Comparison of ENCODE assay signal across 9 cellular contexts in the genomic region with DNA sequence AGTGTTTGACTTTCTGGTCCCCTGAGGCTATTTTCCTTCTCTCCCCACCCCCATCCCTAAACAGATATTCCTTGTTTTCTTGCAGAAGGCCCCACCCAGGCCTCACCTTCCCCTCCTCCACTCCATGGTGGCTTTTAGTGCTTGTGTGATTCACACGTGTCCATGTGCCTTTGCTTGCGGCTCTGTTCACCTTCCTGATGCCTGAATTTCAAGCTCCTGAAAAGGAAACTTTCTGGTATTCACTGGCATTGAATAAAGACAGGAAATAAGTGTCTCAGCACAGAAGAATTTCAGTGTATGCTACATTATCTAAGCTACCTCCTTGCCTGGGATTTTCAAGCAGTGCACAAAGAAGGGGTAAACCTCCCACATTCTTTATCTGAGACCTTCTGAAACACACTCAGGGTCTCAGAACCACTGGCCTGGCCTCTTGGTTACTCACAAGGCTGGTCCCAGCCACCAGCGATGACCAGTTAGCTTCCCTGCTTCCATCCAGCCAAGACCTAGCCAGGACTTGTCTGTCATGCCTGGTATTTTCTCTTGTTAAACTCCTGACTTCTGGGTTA. TPM values are rescaled to one million over a fixed set of nuclear protein-coding genes. Genes with fewer than 3 reads are reported as not detected.
A peak's percentile ranks its signal among the peaks of the same experiment; 100 is the strongest.
DNase-seq lines count a peak whose midpoint lies in the region; ATAC-seq, FAIRE-seq and TF ChIP-seq lines count a peak whose summit lies in the region.
"Had no signal": no experiment of that assay in that cellular context is flagged by ENCODE, and none has a peak within 500 bp of the region (broad histone marks: within the 10 kb centered on the region; RNA-seq: fewer than 3 reads in every experiment).

No MANE protein-coding gene starts in this region.

- no peak for TF ChIP-seq CTCF in SK-N-SH (IDR thresholded peaks at IDR 0.05)
- TF ChIP-seq CTCF in foreskin fibroblast (IDR thresholded peaks at IDR 0.05; ENCODE audit: low read depth, low read length) = no peak

- ATAC-seq in sciatic nerve (peak; percentile 49), HG03439 (IDR thresholded peaks at IDR 0.05; ENCODE audit: unreplicated experiment) (no peak), HG02763 (IDR thresholded peaks at IDR 0.05; ENCODE audit: unreplicated experiment) (no peak)
- ATAC-seq: activated CD8-positive, alpha-beta T cell treated with anti-CD3 and anti-CD28 coated beads for 36 hours had no signal

- peak overlapping the region; percentile 71 for H2AFZ ChIP-seq in SK-N-SH (ENCODE audit: low read depth)

- peak overlapping the region; percentile 67 for H3K4me2 ChIP-seq in SK-N-SH

- no peaks in the 10 kb centered on the region for H3K27me3 ChIP-seq in SK-N-SH (ENCODE audit: insufficient read depth)

- H3K9me2 ChIP-seq in SK-N-SH = no peaks in the 10 kb centered on the region

- no peak overlapping the region for H3K4me3 ChIP-seq in SK-N-SH (ENCODE audit: low read depth in 2 of 2, low read length in 1 of 2)
- H3K4me3 ChIP-seq in foreskin fibroblast (ENCODE audit: low read depth in 1 of 2, low read length in 2 of 2) = no peak overlapping the region

- no peaks in the 10 kb centered on the region for H3K36me3 ChIP-seq in SK-N-SH (replicated peaks in 1 of 2; ENCODE audit: control insufficient read depth in 1 of 2, insufficient read depth in 2 of 2, low read length in 1 of 2)

- peak overlapping the region; percentile 60 for H3K9ac ChIP-seq in SK-N-SH

- peaks cover 0 to 12% of the 10 kb centered on the region in 2 experiments; a peak in 1 of 4 replicates for H3K4me1 ChIP-seq in SK-N-SH (ENCODE audit: control insufficient read depth in 1 of 2, insufficient read depth in 2 of 2, low read depth in 1 of 2, low read length in 1 of 2)

- H3K9me3 ChIP-seq in SK-N-SH = no peaks in the 10 kb centered on the region

- no peak for TF ChIP-seq POLR2A in H54 (IDR thresholded peaks at IDR 0.05; ENCODE audit: low read depth, low read length)

- CTCF ChIA-PET in SK-N-SH (lab: Yijun Ruan, JAX) = interaction anchor here (0.6 to 1.5 kb wide), 5 partner anchors 15 to 145 kb away, joined by 3 to 4 read pairs (median 3); no protein-coding TSS in a partner anchor

- peak; percentile 58 for FAIRE-seq in H54 (lab: Jason Lieb, UNC)

- peak overlapping the region; percentile 67 to 94 for H3K27ac ChIP-seq in SK-N-SH (ENCODE audit: low read depth in 2 of 2, low read length in 1 of 2)

- TF ChIP-seq RAD21 in SK-N-SH (IDR thresholded peaks at IDR 0.05; ENCODE audit: low read length) = no peak

- intact Hi-C loops in sciatic nerve (cut with DNase I) = no loop called here

- H3F3A ChIP-seq in SK-N-SH (replicated peaks; ENCODE audit: insufficient read depth) = peaks cover 23% of the 10 kb centered on the region

- POLR2A ChIA-PET in SK-N-SH (lab: Yijun Ruan, JAX) = no interaction called here

- no peaks in the 10 kb centered on the region for H3K79me2 ChIP-seq in SK-N-SH (ENCODE audit: insufficient read depth)

- DNase-seq in H54 (ENCODE audit: insufficient read length, low spot score) (peak; percentile 54), SK-N-SH (no peak), foreskin fibroblast (peak; percentile 38 to 53), sciatic nerve (ENCODE audit: low spot score) (no peak), GM19238 (ENCODE audit: insufficient read length, low spot score) (no peak)
- no peak for DNase-seq in stimulated activated CD4-positive, alpha-beta T cell treated with anti-CD3 and anti-CD28 coated beads, Interleukin-4, amount 100 ng/mL, for 24 hours
- DNase-seq: activated CD8-positive, alpha-beta T cell treated with anti-CD3 and anti-CD28 coated beads for 36 hours had no signal

- no peaks in the 10 kb centered on the region for H4K20me1 ChIP-seq in SK-N-SH (ENCODE audit: insufficient read depth)

- peak; percentile 48 to 80; a peak in 2 of 4 replicates for TF ChIP-seq EP300 in SK-N-SH (IDR thresholded peaks at IDR 0.05; ENCODE audit: borderline replicate concordance in 1 of 2, low read depth in 1 of 2, low read length in 1 of 2)

- WGBS in SK-N-SH (ENCODE audit: low lambda C conversion rate) = 17% methylated on average over 3 of the region's 3 CpGs

TF ChIP-seq in SK-N-SH, 30 proteins besides CTCF, POLR2A, EP300 and RAD21 (continues in another document):
- TF ChIP-seq, protein P1, sequence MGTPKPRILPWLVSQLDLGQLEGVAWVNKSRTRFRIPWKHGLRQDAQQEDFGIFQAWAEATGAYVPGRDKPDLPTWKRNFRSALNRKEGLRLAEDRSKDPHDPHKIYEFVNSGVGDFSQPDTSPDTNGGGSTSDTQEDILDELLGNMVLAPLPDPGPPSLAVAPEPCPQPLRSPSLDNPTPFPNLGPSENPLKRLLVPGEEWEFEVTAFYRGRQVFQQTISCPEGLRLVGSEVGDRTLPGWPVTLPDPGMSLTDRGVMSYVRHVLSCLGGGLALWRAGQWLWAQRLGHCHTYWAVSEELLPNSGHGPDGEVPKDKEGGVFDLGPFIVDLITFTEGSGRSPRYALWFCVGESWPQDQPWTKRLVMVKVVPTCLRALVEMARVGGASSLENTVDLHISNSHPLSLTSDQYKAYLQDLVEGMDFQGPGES (IDR thresholded peaks at IDR 0.05; ENCODE audit: low read depth, low read length) = no peak
- TF ChIP-seq NRF1 (IDR thresholded peaks at IDR 0.05; ENCODE audit: low read depth, low read length) (no peak), MXI1 (IDR thresholded peaks at IDR 0.05; ENCODE audit: low read depth, low read length) (0 out of 2 replicates have a peak, but pooled peaks have one; percentile 35), FOXM1 (IDR thresholded peaks at IDR 0.05; ENCODE audit: low read depth) (no peak), YY1 (IDR thresholded peaks at IDR 0.05; ENCODE audit: low read depth) (peak; percentile 21; the same call in 1 of the 2 replicates), RXRA (IDR thresholded peaks at IDR 0.05; ENCODE audit: borderline replicate concordance, low read depth) (no peak), CHD2 (IDR thresholded peaks at IDR 0.05; ENCODE audit: low read length, partially characterized antibody) (no peak), SIN3A (IDR thresholded peaks at IDR 0.05; ENCODE audit: borderline replicate concordance, low read depth, low read length) (peak; percentile 79; the same call in 1 of the 2 replicates), TAF1 (IDR thresholded peaks at IDR 0.05; ENCODE audit: borderline replicate concordance, low read depth, low read length) (peak; percentile 65; the same call in 1 of the 2 replicates), MEF2A (IDR thresholded peaks at IDR 0.05; ENCODE audit: borderline replicate concordance, low read depth) (peak; percentile 48; the same call in 1 of the 2 replicates), FOXJ3 (CRISPR knock-in tag; IDR thresholded peaks at IDR 0.05) (no peak), GATA2 (CRISPR knock-in tag; IDR thresholded peaks at IDR 0.05) (no peak), SMC3 (IDR thresholded peaks at IDR 0.05; ENCODE audit: low read depth, low read length) (no peak), TEAD4 (IDR thresholded peaks at IDR 0.05; ENCODE audit: borderline replicate concordance, insufficient read depth) (peak; percentile 94), RFX5 (IDR thresholded peaks at IDR 0.05; ENCODE audit: low read length) (no peak), JUND (IDR thresholded peaks at IDR 0.05) (peak; percentile 84)
- TF ChIP-seq, protein P2, sequence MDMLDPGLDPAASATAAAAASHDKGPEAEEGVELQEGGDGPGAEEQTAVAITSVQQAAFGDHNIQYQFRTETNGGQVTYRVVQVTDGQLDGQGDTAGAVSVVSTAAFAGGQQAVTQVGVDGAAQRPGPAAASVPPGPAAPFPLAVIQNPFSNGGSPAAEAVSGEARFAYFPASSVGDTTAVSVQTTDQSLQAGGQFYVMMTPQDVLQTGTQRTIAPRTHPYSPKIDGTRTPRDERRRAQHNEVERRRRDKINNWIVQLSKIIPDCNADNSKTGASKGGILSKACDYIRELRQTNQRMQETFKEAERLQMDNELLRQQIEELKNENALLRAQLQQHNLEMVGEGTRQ (IDR thresholded peaks at IDR 0.05; ENCODE audit: borderline replicate concordance, low read depth, low read length) = no peak
- TF ChIP-seq, protein P3, sequence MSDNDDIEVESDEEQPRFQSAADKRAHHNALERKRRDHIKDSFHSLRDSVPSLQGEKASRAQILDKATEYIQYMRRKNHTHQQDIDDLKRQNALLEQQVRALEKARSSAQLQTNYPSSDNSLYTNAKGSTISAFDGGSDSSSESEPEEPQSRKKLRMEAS (IDR thresholded peaks at IDR 0.05; ENCODE audit: low read depth) = peak; percentile 99
- TF ChIP-seq, protein P4, sequence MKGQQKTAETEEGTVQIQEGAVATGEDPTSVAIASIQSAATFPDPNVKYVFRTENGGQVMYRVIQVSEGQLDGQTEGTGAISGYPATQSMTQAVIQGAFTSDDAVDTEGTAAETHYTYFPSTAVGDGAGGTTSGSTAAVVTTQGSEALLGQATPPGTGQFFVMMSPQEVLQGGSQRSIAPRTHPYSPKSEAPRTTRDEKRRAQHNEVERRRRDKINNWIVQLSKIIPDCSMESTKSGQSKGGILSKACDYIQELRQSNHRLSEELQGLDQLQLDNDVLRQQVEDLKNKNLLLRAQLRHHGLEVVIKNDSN (IDR thresholded peaks at IDR 0.05; ENCODE audit: borderline replicate concordance, low read depth) = peak; percentile 57; the same call in 1 of the 2 replicates
- TF ChIP-seq, protein P5, sequence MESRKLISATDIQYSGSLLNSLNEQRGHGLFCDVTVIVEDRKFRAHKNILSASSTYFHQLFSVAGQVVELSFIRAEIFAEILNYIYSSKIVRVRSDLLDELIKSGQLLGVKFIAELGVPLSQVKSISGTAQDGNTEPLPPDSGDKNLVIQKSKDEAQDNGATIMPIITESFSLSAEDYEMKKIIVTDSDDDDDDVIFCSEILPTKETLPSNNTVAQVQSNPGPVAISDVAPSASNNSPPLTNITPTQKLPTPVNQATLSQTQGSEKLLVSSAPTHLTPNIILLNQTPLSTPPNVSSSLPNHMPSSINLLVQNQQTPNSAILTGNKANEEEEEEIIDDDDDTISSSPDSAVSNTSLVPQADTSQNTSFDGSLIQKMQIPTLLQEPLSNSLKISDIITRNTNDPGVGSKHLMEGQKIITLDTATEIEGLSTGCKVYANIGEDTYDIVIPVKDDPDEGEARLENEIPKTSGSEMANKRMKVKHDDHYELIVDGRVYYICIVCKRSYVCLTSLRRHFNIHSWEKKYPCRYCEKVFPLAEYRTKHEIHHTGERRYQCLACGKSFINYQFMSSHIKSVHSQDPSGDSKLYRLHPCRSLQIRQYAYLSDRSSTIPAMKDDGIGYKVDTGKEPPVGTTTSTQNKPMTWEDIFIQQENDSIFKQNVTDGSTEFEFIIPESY (IDR thresholded peaks at IDR 0.05; ENCODE audit: borderline replicate concordance, low read depth) = no peak

RNA-seq across cellular contexts. Expression of a gene that starts 17.2 kb away (rescaled TPM):
- polyA plus RNA-seq in SK-N-SH (2012; rRNA removed) = 129 and 162 TPM in 2 replicates
- polyA plus RNA-seq in SK-N-SH (2012; cell fraction: cytosol; rRNA removed) = 170 and 186 TPM in 2 replicates
- polyA plus RNA-seq in SK-N-SH (2012; cell fraction: nucleus; rRNA removed) = 118 and 177 TPM in 2 replicates
- 92.1 TPM for total RNA-seq in sciatic nerve

Comparison
In these comparisons a context has a peak if more than half of its experiments do, and no peak if none do; other contexts are left out.
1. DNase-seq: peak in H54 (single experiment) and foreskin fibroblast (2 of 2); none in SK-N-SH (single experiment), sciatic nerve (single experiment), GM19238 (single experiment) and stimulated activated CD4-positive, alpha-beta T cell treated with anti-CD3 and anti-CD28 coated beads, Interleukin-4, amount 100 ng/mL, for 24 hours (single experiment).